ENCODE assay signal across 8 cellular contexts in the genomic region with DNA sequence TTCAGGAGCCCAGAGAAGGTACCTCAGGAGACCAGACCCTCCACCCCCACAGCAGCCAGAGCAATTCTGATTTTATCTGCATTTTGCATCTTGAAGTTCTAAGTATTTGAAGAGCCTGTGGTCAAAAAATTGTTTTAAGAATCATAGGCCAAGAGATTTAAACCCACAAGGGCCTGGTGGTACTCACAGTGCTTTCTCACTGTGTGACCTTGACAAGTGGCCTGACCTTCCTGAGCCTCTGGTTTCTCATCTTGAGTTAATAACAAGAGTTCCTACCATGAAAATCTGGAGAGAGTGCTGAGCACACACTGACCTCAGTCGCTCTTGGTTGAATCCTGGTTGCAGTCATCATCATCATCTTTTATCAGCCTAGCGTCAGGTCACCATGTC. TPM values are rescaled to one million over a fixed set of nuclear protein-coding genes. Genes with fewer than 3 reads are reported as not detected.
DNase-seq lines count a peak whose midpoint lies in the region; ATAC-seq, FAIRE-seq and TF ChIP-seq lines count a peak whose summit lies in the region.

No MANE protein-coding gene starts in this region.

- no peak for FAIRE-seq in endothelial cell of umbilical vein (lab: Jason Lieb, UNC)

- POLR2A ChIA-PET in endothelial cell of umbilical vein (lab: Charles Lee) = interaction anchor here (1.8 to 2.0 kb wide), 2 partner anchors 45 to 49 kb away, joined by 7 to 12 read pairs; a partner anchor contains a TSS

- H3K79me2 ChIP-seq in endothelial cell of umbilical vein (ENCODE audit: control insufficient read depth, insufficient read depth, low read length) = no peaks in the 10 kb centered on the region

- BruUV-seq in endothelial cell of umbilical vein (replicated peaks; lab: Mats Ljungman, UMichigan) = no TSS peak

- no peak for TF ChIP-seq CTCF in RWPE2 (IDR thresholded peaks at IDR 0.05; ENCODE audit: poor library complexity, severe bottlenecking)
- no peak for TF ChIP-seq CTCF in endothelial cell of umbilical vein (IDR thresholded peaks at IDR 0.05; ENCODE audit: extremely low read depth in 1 of 2, insufficient read depth in 1 of 2, low read depth in 1 of 2, low read length in 2 of 2)

- CTCF ChIA-PET in endothelial cell of umbilical vein (lab: Charles Lee) = interaction anchor here (0.7 to 30.9 kb wide), 14 partner anchors 8 to 163 kb away, joined by 3 to 1817 read pairs (median 7); a partner anchor contains a TSS

- H3K4me1 ChIP-seq in RWPE2 (ENCODE audit: insufficient read depth, poor library complexity, severe bottlenecking) (peaks cover 35% of the 10 kb centered on the region), endothelial cell of umbilical vein (ENCODE audit: control insufficient read depth, extremely low read depth, insufficient read depth, low read length) (peaks cover 35% of the 10 kb centered on the region)

- no peaks in the 10 kb centered on the region for H3K27me3 Mint-ChIP-seq in activated T-cell treated with anti-CD3 and anti-CD28 coated beads, Interleukin-2, amount 50 U/mL, for 72 hours (ENCODE audit: low read depth)
- no peaks in the 10 kb centered on the region for H3K27me3 Mint-ChIP-seq in stimulated activated naive B cell treated with anti-CD40 and anti-IgM and Interleukin-4, amounts not matched to agents 10 μg/mL and 1 μg/mL and 100 μg/mL, for 72 hours

- H3K9me3 ChIP-seq in RWPE2 (ENCODE audit: severe bottlenecking) (no peaks in the 10 kb centered on the region), endothelial cell of umbilical vein (replicated peaks; ENCODE audit: control insufficient read depth, insufficient read depth, low read length) (no peaks in the 10 kb centered on the region)

- peak; percentile 23 to 32 for ATAC-seq in activated T-cell treated with anti-CD3 and anti-CD28 coated beads, Interleukin-2, amount 50 U/mL, for 72 hours (replicated peaks in 1 of 2)
- ATAC-seq in RWPE2 (ENCODE audit: low read depth) = no peak
- peak; percentile 2 for ATAC-seq in stimulated activated naive B cell treated with anti-CD40 and anti-IgM and Interleukin-4, amounts not matched to agents 10 μg/mL and 1 μg/mL and 100 μg/mL, for 72 hours (replicated peaks)
- no peak for ATAC-seq in GM18861 (IDR thresholded peaks at IDR 0.05; ENCODE audit: unreplicated experiment)

- no peak overlapping the region for H3K4me2 ChIP-seq in endothelial cell of umbilical vein (ENCODE audit: insufficient read depth, low read length)

- no peaks in the 10 kb centered on the region for H3K9me1 ChIP-seq in endothelial cell of umbilical vein (replicated peaks; ENCODE audit: control insufficient read depth, extremely low read depth, insufficient read depth, low read length)

- H3K27me3 ChIP-seq in RWPE2 (ENCODE audit: insufficient read depth, poor library complexity, severe bottlenecking) (no peaks in the 10 kb centered on the region), endothelial cell of umbilical vein (ENCODE audit: control insufficient read depth in 2 of 2, insufficient read depth in 2 of 2, low read length in 2 of 2) (no peaks in the 10 kb centered on the region)

- no peak overlapping the region for H3K4me3 Mint-ChIP-seq in activated T-cell treated with anti-CD3 and anti-CD28 coated beads, Interleukin-2, amount 50 U/mL, for 72 hours
- no peak overlapping the region for H3K4me3 Mint-ChIP-seq in stimulated activated naive B cell treated with anti-CD40 and anti-IgM and Interleukin-4, amounts not matched to agents 10 μg/mL and 1 μg/mL and 100 μg/mL, for 72 hours

- H4K20me1 ChIP-seq in endothelial cell of umbilical vein (replicated peaks; ENCODE audit: control insufficient read depth, extremely low read depth, insufficient read depth, low read length) = no peaks in the 10 kb centered on the region

- H3K27ac Mint-ChIP-seq in activated T-cell treated with anti-CD3 and anti-CD28 coated beads, Interleukin-2, amount 50 U/mL, for 72 hours = peak overlapping the region; percentile 82
- no peak overlapping the region for H3K27ac Mint-ChIP-seq in stimulated activated naive B cell treated with anti-CD40 and anti-IgM and Interleukin-4, amounts not matched to agents 10 μg/mL and 1 μg/mL and 100 μg/mL, for 72 hours

- H3K36me3 ChIP-seq in RWPE2 (ENCODE audit: low read depth) (peaks cover 82% of the 10 kb centered on the region), endothelial cell of umbilical vein (ENCODE audit: control insufficient read depth in 2 of 2, extremely low read depth in 1 of 2, insufficient read depth in 2 of 2, low read length in 2 of 2) (peaks cover 11 to 24% of the 10 kb centered on the region in 2 experiments)

- intact Hi-C loops in endothelial cell of umbilical vein (cut with micrococcal nuclease) = loop anchor here (1.0 to 2.0 kb wide), 2 partner anchors 13 to 45 kb away; a partner anchor contains a TSS

- no peak for TF ChIP-seq POLR2A in endothelial cell of umbilical vein (IDR thresholded peaks at IDR 0.05; ENCODE audit: low read depth, low read length)

- dilution Hi-C loops in endothelial cell of umbilical vein (cut with MboI; ENCODE audit: extremely low pct_ligation_motif_present, low sequenced_read_pairs) = no loop called here

- H3K9ac ChIP-seq in endothelial cell of umbilical vein (replicated peaks; ENCODE audit: extremely low read depth, insufficient read depth, low read length) = peak overlapping the region; percentile 92

- no peak overlapping the region for H2AFZ ChIP-seq in endothelial cell of umbilical vein (ENCODE audit: low read depth, low read length)

- H3K4me3 ChIP-seq in RWPE2 (ENCODE audit: severe bottlenecking) (no peak overlapping the region), endothelial cell of umbilical vein (replicated peaks in 1 of 3; ENCODE audit: insufficient read depth in 1 of 3, low read depth in 1 of 3, low read length in 3 of 3) (no peak overlapping the region)

- peaks cover 4 to 12% of the 10 kb centered on the region in 2 donors for H3K36me3 Mint-ChIP-seq in activated T-cell treated with anti-CD3 and anti-CD28 coated beads, Interleukin-2, amount 50 U/mL, for 72 hours (ENCODE audit: insufficient read depth in 2 of 2)
- peaks cover 53 to 61% of the 10 kb centered on the region in 2 donors for H3K36me3 Mint-ChIP-seq in stimulated activated naive B cell treated with anti-CD40 and anti-IgM and Interleukin-4, amounts not matched to agents 10 μg/mL and 1 μg/mL and 100 μg/mL, for 72 hours

- H3K4me1 Mint-ChIP-seq in activated T-cell treated with anti-CD3 and anti-CD28 coated beads, Interleukin-2, amount 50 U/mL, for 72 hours (ENCODE audit: low read depth) = peaks cover 21% of the 10 kb centered on the region
- peaks cover 12 to 17% of the 10 kb centered on the region in 2 donors for H3K4me1 Mint-ChIP-seq in stimulated activated naive B cell treated with anti-CD40 and anti-IgM and Interleukin-4, amounts not matched to agents 10 μg/mL and 1 μg/mL and 100 μg/mL, for 72 hours

- no peaks in the 10 kb centered on the region for H3K9me3 Mint-ChIP-seq in activated T-cell treated with anti-CD3 and anti-CD28 coated beads, Interleukin-2, amount 50 U/mL, for 72 hours
- H3K9me3 Mint-ChIP-seq in stimulated activated naive B cell treated with anti-CD40 and anti-IgM and Interleukin-4, amounts not matched to agents 10 μg/mL and 1 μg/mL and 100 μg/mL, for 72 hours = no peaks in the 10 kb centered on the region

- no peak for DNase-seq in activated T-cell treated with anti-CD3 and anti-CD28 coated beads, Interleukin-2, amount 50 U/mL, for 72 hours
- DNase-seq in activated T-cell treated with anti-CD3 and anti-CD28 coated beads for 4 hours = no peak
- DNase-seq in RWPE2 (ENCODE audit: low spot score) = no peak
- DNase-seq in endothelial cell of umbilical vein (ENCODE audit: low read depth, low spot score) = no peak
- DNase-seq in stimulated activated naive B cell treated with anti-CD40 and anti-IgM and Interleukin-4, amounts not matched to agents 10 μg/mL and 1 μg/mL and 100 μg/mL, for 72 hours = no peak
- DNase-seq in epidermal melanocyte (ENCODE audit: insufficient read length, low spot score) = no peak
- DNase-seq in medulla oblongata (ENCODE audit: extremely low spot score) = no peak

- H3K27ac ChIP-seq in RWPE2 (ENCODE audit: poor library complexity, severe bottlenecking) (peak overlapping the region; percentile 97), endothelial cell of umbilical vein (ENCODE audit: insufficient read depth, low read depth, low read length) (peak overlapping the region; percentile 100)

TF ChIP-seq in endothelial cell of umbilical vein, 7 proteins besides CTCF, POLR2A, EP300 and RAD21 (continues in another document):
- TF ChIP-seq JUN (IDR thresholded peaks at IDR 0.05; ENCODE audit: borderline replicate concordance, insufficient read depth, insufficient read length, low read depth) = no peak
- TF ChIP-seq GATA2 (IDR thresholded peaks at IDR 0.05; ENCODE audit: insufficient read depth, insufficient read length, low read depth, low read length) = no peak
- no peak for TF ChIP-seq EZH2 (IDR thresholded peaks at IDR 0.05; ENCODE audit: borderline replicate concordance, low read depth, low read length, severe bottlenecking)
- TF ChIP-seq, protein P1, sequence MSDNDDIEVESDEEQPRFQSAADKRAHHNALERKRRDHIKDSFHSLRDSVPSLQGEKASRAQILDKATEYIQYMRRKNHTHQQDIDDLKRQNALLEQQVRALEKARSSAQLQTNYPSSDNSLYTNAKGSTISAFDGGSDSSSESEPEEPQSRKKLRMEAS (IDR thresholded peaks at IDR 0.05; ENCODE audit: insufficient read depth, insufficient read length) = no peak

RNA-seq across cellular contexts. Expression of a gene that starts 45.4 kb away (rescaled TPM):
- total RNA-seq in activated T-cell treated with anti-CD3 and anti-CD28 coated beads, Interleukin-2, amount 50 U/mL, for 72 hours = 1 to 10 TPM in 1 of 2 donors, under 1 TPM in 1; 0.84 to 2.0 TPM
- 64.4 and 78.9 TPM in 2 replicates for total RNA-seq in endothelial cell of umbilical vein
- 152 and 182 TPM in 2 replicates for polyA plus RNA-seq in endothelial cell of umbilical vein
- 78.6 and 160 TPM in 2 replicates for polyA plus RNA-seq in endothelial cell of umbilical vein (2011; cell fraction: cytosol; rRNA removed)
- 317 and 470 TPM in 2 replicates for polyA plus RNA-seq in endothelial cell of umbilical vein (2011; cell fraction: nucleus; rRNA removed)
- polyA plus RNA-seq in endothelial cell of umbilical vein (2012) = 67.3 and 67.6 TPM in 2 replicates
- 41.5 and 55.2 TPM in 2 replicates for polyA minus RNA-seq in endothelial cell of umbilical vein
- polyA minus RNA-seq in endothelial cell of umbilical vein (2011; cell fraction: cytosol; rRNA and poly(A)+ RNA removed) = 500 TPM
- 83.0 and 266 TPM in 2 replicates for polyA minus RNA-seq in endothelial cell of umbilical vein (2011; cell fraction: nucleus; rRNA and poly(A)+ RNA removed)

RNA-seq across cellular contexts. Expression of a gene that starts 45.5 kb away (rescaled TPM):
- total RNA-seq in activated T-cell treated with anti-CD3 and anti-CD28 coated beads, Interleukin-2, amount 50 U/mL, for 72 hours = 100 to 1,000 TPM; 131 to 146 TPM
- 188 and 211 TPM in 2 replicates for total RNA-seq in endothelial cell of umbilical vein
- 218 and 265 TPM in 2 replicates for polyA plus RNA-seq in endothelial cell of umbilical vein
- 168 and 180 TPM in 2 replicates for polyA plus RNA-seq in endothelial cell of umbilical vein (2011; cell fraction: cytosol; rRNA removed)
- polyA plus RNA-seq in endothelial cell of umbilical vein (2011; cell fraction: nucleus; rRNA removed) = 144 and 177 TPM in 2 replicates
- 174 and 184 TPM in 2 replicates for polyA plus RNA-seq in endothelial cell of umbilical vein (2012)
- polyA minus RNA-seq in endothelial cell of umbilical vein = 183 and 206 TPM in 2 replicates
- polyA minus RNA-seq in endothelial cell of umbilical vein (2011; cell fraction: cytosol; rRNA and poly(A)+ RNA removed) = 141 TPM
- polyA minus RNA-seq in endothelial cell of umbilical vein (2011; cell fraction: nucleus; rRNA and poly(A)+ RNA removed) = 126 and 153 TPM in 2 replicates

Comparison
In these comparisons a context has a peak if more than half of its experiments do, and no peak if none do; other contexts are left out.
1. ATAC-seq: peak in activated T-cell treated with anti-CD3 and anti-CD28 coated beads, Interleukin-2, amount 50 U/mL, for 72 hours (2 of 2) and stimulated activated naive B cell treated with anti-CD40 and anti-IgM and Interleukin-4, amounts not matched to agents 10 μg/mL and 1 μg/mL and 100 μg/mL, for 72 hours (2 of 2); none in RWPE2 (single experiment) and GM18861 (single experiment).
2. RNA of a gene that starts 45.4 kb away (total RNA-seq): 64.4 to 78.9 TPM in endothelial cell of umbilical vein; 0.84 to 2.0 TPM in activated T-cell treated with anti-CD3 and anti-CD28 coated beads, Interleukin-2, amount 50 U/mL, for 72 hours; every median in the first group is over 10 times any median in the second.